Comparison of ENCODE assay signal across 8 cellular contexts in the genomic region with DNA sequence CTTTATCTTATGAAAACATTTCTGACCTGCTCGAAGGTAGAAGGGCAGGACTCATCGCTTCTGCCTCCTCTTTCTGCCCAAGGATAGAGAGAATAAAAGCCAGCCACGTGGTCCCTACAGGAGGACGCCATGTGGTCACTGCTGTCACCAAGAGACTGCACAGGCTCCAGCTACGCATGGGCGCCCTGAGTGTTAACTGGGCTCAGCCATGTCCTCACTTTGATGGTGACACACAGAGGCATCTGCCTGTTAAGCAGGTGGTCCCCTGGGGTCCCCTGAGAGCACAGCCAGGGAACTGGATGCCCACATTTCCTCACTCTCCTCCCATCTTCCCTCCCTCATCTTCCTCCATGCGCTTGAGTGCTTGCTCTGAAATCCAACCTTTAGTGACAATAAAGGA.
DNase-seq lines count a peak whose midpoint lies in the region; ATAC-seq, FAIRE-seq and TF ChIP-seq lines count a peak whose summit lies in the region.
"Not testable (repeated sequence)": the region's sequence is repeated elsewhere in the genome, so short reads cannot be mapped to it uniquely, and the experiment has no call there.

No MANE protein-coding gene starts in this region.

- not testable (repeated sequence) for TF ChIP-seq POLR2A in HepG2 (IDR thresholded peaks at IDR 0.05; ENCODE audit: insufficient read depth in 1 of 2, low read depth in 2 of 2, low read length in 2 of 2)

- peaks cover 26% of the 10 kb centered on the region for H3K4me1 ChIP-seq in BLaER1
- H3K4me1 ChIP-seq in CD4-positive, alpha-beta memory T cell (ENCODE audit: insufficient read depth, low read length); HepG2 (ENCODE audit: insufficient read depth, low read length); upper lobe of right lung: not testable (repeated sequence)

- H3K4me2 ChIP-seq in BLaER1: peak overlapping the region; percentile 75
- not testable (repeated sequence) for H3K4me2 ChIP-seq in HepG2 (ENCODE audit: low read depth, low read length)

- TF ChIP-seq EP300 in HepG2 (IDR thresholded peaks at IDR 0.05; ENCODE audit: low read depth in 2 of 2, low read length in 2 of 2); HepG2 (CRISPR knock-in tag; IDR thresholded peaks at IDR 0.05; ENCODE audit: borderline replicate concordance): not testable (repeated sequence)

- not testable (repeated sequence) for BruUV-seq in HepG2 (replicated peaks; lab: Mats Ljungman, UMichigan)

- H3K4me3 Mint-ChIP-seq in CD4-positive, alpha-beta memory T cell; activated naive CD4-positive, alpha-beta T cell treated with anti-CD3 and anti-CD28 coated beads, Interleukin-2, amount 10 ng/mL, durations not matched to agents 7 days and 5 days; glutamatergic neuron (ENCODE audit: unreplicated experiment): not testable (repeated sequence)
- H3K4me3 Mint-ChIP-seq in T-cell: peak overlapping the region in 2 of 3 donors; percentile 54 to 59

- H4K20me1 ChIP-seq in BLaER1; HepG2 (ENCODE audit: insufficient read depth, low read length): not testable (repeated sequence)

- not testable (repeated sequence) for DNase-seq in CD4-positive, alpha-beta memory T cell; T-cell; activated naive CD4-positive, alpha-beta T cell treated with anti-CD3 and anti-CD28 coated beads, Interleukin-2, amount 10 ng/mL, durations not matched to agents 7 days and 5 days; HepG2 (ENCODE audit: low spot score)
- peak; percentile 66 for DNase-seq in glutamatergic neuron
- peak; percentile 6 for DNase-seq in posterior vena cava (ENCODE audit: low spot score)
- peak; percentile 19 for DNase-seq in upper lobe of right lung

- H3K9me3 Mint-ChIP-seq in CD4-positive, alpha-beta memory T cell; T-cell; activated naive CD4-positive, alpha-beta T cell treated with anti-CD3 and anti-CD28 coated beads, Interleukin-2, amount 10 ng/mL, durations not matched to agents 7 days and 5 days; glutamatergic neuron (ENCODE audit: unreplicated experiment): not testable (repeated sequence)

- TF ChIP-seq CTCF in glutamatergic neuron (IDR thresholded peaks at IDR 0.05; ENCODE audit: partially characterized antibody, unreplicated experiment); HepG2 (CRISPR knock-in tag; IDR thresholded peaks at IDR 0.05); upper lobe of right lung (IDR thresholded peaks at IDR 0.05): not testable (repeated sequence)

- intact Hi-C loops in CD4-positive, alpha-beta memory T cell (cut with micrococcal nuclease); HepG2 (cut with micrococcal nuclease; ENCODE audit: unreplicated experiment); posterior vena cava (cut with DNase I); upper lobe of right lung (cut with DNase I): not testable (repeated sequence)

- peak overlapping the region in 4 of 7 donors; percentile 17 to 70 (median 56) for H3K27ac Mint-ChIP-seq in CD4-positive, alpha-beta memory T cell
- peak overlapping the region; percentile 81 to 92 for H3K27ac Mint-ChIP-seq in T-cell
- peak overlapping the region; percentile 47 for H3K27ac Mint-ChIP-seq in activated naive CD4-positive, alpha-beta T cell treated with anti-CD3 and anti-CD28 coated beads, Interleukin-2, amount 10 ng/mL, durations not matched to agents 7 days and 5 days
- H3K27ac Mint-ChIP-seq in glutamatergic neuron (ENCODE audit: unreplicated experiment): peak overlapping the region; percentile 89

- not testable (repeated sequence) for H3K27me3 ChIP-seq in BLaER1; CD4-positive, alpha-beta memory T cell (ENCODE audit: insufficient read depth, low read length); upper lobe of right lung
- H3K27me3 ChIP-seq in HepG2 (ENCODE audit: control insufficient read depth in 1 of 2, insufficient read depth in 2 of 2, low read length in 2 of 2): peaks cover 2 to 16% of the 10 kb centered on the region in 2 experiments; a peak in 3 of 5 replicates

- not testable (repeated sequence) for H3K27me3 Mint-ChIP-seq in CD4-positive, alpha-beta memory T cell; T-cell; activated naive CD4-positive, alpha-beta T cell treated with anti-CD3 and anti-CD28 coated beads, Interleukin-2, amount 10 ng/mL, durations not matched to agents 7 days and 5 days; glutamatergic neuron (ENCODE audit: unreplicated experiment)

- H3K27ac ChIP-seq in BLaER1: peak overlapping the region; percentile 60; the same call in 1 of the 2 replicates
- not testable (repeated sequence) for H3K27ac ChIP-seq in CD4-positive, alpha-beta memory T cell (ENCODE audit: low read depth, low read length); HepG2 (ENCODE audit: extremely low read length, insufficient read depth, low read length); upper lobe of right lung

- FAIRE-seq in HepG2 (lab: Jason Lieb, UNC): not testable (repeated sequence)

- not testable (repeated sequence) for ATAC-seq in T-cell (replicated peaks in 1 of 4); HepG2; upper lobe of right lung

- not testable (repeated sequence) for H3K36me3 ChIP-seq in BLaER1; CD4-positive, alpha-beta memory T cell (ENCODE audit: insufficient read depth, low read length); HepG2 (replicated peaks in 1 of 2; ENCODE audit: control insufficient read depth in 1 of 2, insufficient read depth in 2 of 2, low read length in 2 of 2); upper lobe of right lung

- H3K9me3 ChIP-seq in BLaER1; CD4-positive, alpha-beta memory T cell (ENCODE audit: control insufficient read depth in 1 of 2, low read length in 2 of 2); HepG2 (ENCODE audit: low read length); upper lobe of right lung: not testable (repeated sequence)

- not testable (repeated sequence) for H3K4me1 Mint-ChIP-seq in CD4-positive, alpha-beta memory T cell
- H3K4me1 Mint-ChIP-seq in T-cell (peaks cover 12 to 16% (median 14%) of the 10 kb centered on the region in 3 donors), glutamatergic neuron (ENCODE audit: low read depth, unreplicated experiment) (peaks cover 12% of the 10 kb centered on the region)
- peaks cover 14% of the 10 kb centered on the region for H3K4me1 Mint-ChIP-seq in activated naive CD4-positive, alpha-beta T cell treated with anti-CD3 and anti-CD28 coated beads, Interleukin-2, amount 10 ng/mL, durations not matched to agents 7 days and 5 days

- H2AFZ ChIP-seq in HepG2 (ENCODE audit: low read length): not testable (repeated sequence)

- in situ Hi-C loops in HepG2 (cut with HindIII; ENCODE audit: extremely low pct_ligation_motif_present, low pct_unique_long_range_greater_than_20kb): not testable (repeated sequence)

- not testable (repeated sequence) for H3K79me2 ChIP-seq in HepG2 (ENCODE audit: insufficient read depth, low read length)

- H3K9ac ChIP-seq in BLaER1: peak overlapping the region; percentile 60; the same call in 1 of the 2 replicates
- not testable (repeated sequence) for H3K9ac ChIP-seq in HepG2 (ENCODE audit: insufficient read depth, low read depth, low read length)

- CTCF ChIA-PET in CD4-positive, alpha-beta memory T cell (lab: Charles Lee; ENCODE audit: partially characterized antibody); T-cell (lab: Charles Lee); activated naive CD4-positive, alpha-beta T cell treated with anti-CD3 and anti-CD28 coated beads, Interleukin-2, amount 10 ng/mL, durations not matched to agents 7 days and 5 days (lab: Charles Lee); HepG2 (lab: Yijun Ruan, JAX; ENCODE audit: low intra/inter-chr PET ratio, low total read pairs): not testable (repeated sequence)

- not testable (repeated sequence) for TF ChIP-seq RAD21 in HepG2 (CRISPR knock-in tag; IDR thresholded peaks at IDR 0.05)

- H3K4me3 ChIP-seq in BLaER1; CD4-positive, alpha-beta memory T cell (ENCODE audit: low read length in 2 of 2); HepG2 (replicated peaks in 1 of 3; ENCODE audit: insufficient read depth in 1 of 3, low read depth in 2 of 3, low read length in 3 of 3); upper lobe of right lung: not testable (repeated sequence)

- WGBS in HepG2 (ENCODE audit: low lambda C conversion rate): 42% methylated on average over 7 of the region's 7 CpGs

- POLR2A ChIA-PET in CD4-positive, alpha-beta memory T cell (lab: Charles Lee; ENCODE audit: partially characterized antibody); T-cell (lab: Charles Lee); HepG2 (lab: Yijun Ruan, JAX): not testable (repeated sequence)

- not testable (repeated sequence) for H3K36me3 Mint-ChIP-seq in CD4-positive, alpha-beta memory T cell; T-cell; activated naive CD4-positive, alpha-beta T cell treated with anti-CD3 and anti-CD28 coated beads, Interleukin-2, amount 10 ng/mL, durations not matched to agents 7 days and 5 days; glutamatergic neuron (ENCODE audit: unreplicated experiment)
